In the genomic region with DNA sequence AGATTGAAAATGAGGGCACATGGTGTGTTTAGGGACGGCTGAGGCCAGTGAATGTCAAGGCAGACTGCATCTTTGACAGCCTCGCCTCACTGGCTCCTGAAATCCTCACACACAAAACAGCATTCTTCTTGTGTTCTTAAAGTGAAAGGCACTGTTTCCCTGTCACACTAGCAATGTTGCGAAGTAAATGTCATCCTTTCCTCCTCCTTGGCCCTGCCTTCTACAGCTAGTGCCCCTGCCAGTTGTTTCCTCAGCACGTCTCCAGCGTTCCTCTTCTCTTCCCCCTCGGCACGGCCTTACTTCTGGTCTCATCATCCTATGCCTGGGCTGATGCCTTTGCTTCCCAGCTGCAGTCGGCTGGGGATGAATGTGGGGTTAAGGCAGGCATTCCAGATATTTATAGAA, we compare ENCODE assay signal across 10 cellular contexts.
DNase-seq lines count a peak whose midpoint lies in the region; ATAC-seq and TF ChIP-seq lines count a peak whose summit lies in the region.
"Had no signal": no experiment of that assay in that cellular context is flagged by ENCODE, and none has a peak within 500 bp of the region (broad histone marks: within the 10 kb centered on the region; RNA-seq: fewer than 3 reads in every experiment).

No MANE protein-coding gene starts in this region.

- H3K9me3 ChIP-seq in AG04450 (ENCODE audit: control insufficient read depth, insufficient read depth, low read length), result no peaks in the 10 kb centered on the region
- no peaks in the 10 kb centered on the region for H3K9me3 ChIP-seq in adrenal gland (replicated peaks in 1 of 3)
- no peaks in the 10 kb centered on the region for H3K9me3 ChIP-seq in cardiac muscle cell (ENCODE audit: low read depth)
- no peaks in the 10 kb centered on the region for H3K9me3 ChIP-seq in parathyroid adenoma (ENCODE audit: control insufficient read depth, low read length)

- intact Hi-C loops in adrenal gland (cut with DNase I), result no loop called here

- no peak overlapping the region for H3K9ac ChIP-seq in parathyroid adenoma

- ATAC-seq in HG03460 (IDR thresholded peaks at IDR 0.05; ENCODE audit: unreplicated experiment) (no peak), GM18858 (IDR thresholded peaks at IDR 0.05; ENCODE audit: unreplicated experiment) (no peak)

- H3K27ac ChIP-seq in AG04450 (ENCODE audit: low read depth, low read length) (peak overlapping the region; percentile 4), adrenal gland (peak overlapping the region in 3 of 5 donors; percentile 43 to 65 (median 64)), cardiac muscle cell (peak overlapping the region; percentile 53), parathyroid adenoma (peak overlapping the region; percentile 69)

- peak overlapping the region; percentile 58 for H2AFZ ChIP-seq in parathyroid adenoma

- peak overlapping the region; percentile 5 for H3K4me2 ChIP-seq in parathyroid adenoma (ENCODE audit: low read length)

- POLR2A ChIA-PET in AG04450 (lab: Yijun Ruan, JAX), result interaction anchor here (0.9 kb wide), 1 partner anchor 16 kb away, joined by 3 read pairs; no protein-coding TSS in a partner anchor

- H3K4me3 ChIP-seq in AG04450 (ENCODE audit: low read depth, low read length) (peak overlapping the region; percentile 21), adrenal gland (no peak overlapping the region), cardiac muscle cell (no peak overlapping the region), parathyroid adenoma (ENCODE audit: low read depth, low read length) (no peak overlapping the region)

- CTCF ChIA-PET in AG04450 (lab: Charles Lee), result no interaction called here

- H3K27me3 ChIP-seq in AG04450 (ENCODE audit: control insufficient read depth, insufficient read depth, low read length) (no peaks in the 10 kb centered on the region), adrenal gland (no peaks in the 10 kb centered on the region), cardiac muscle cell (no peaks in the 10 kb centered on the region), parathyroid adenoma (ENCODE audit: control insufficient read depth, insufficient read depth, low read length) (no peaks in the 10 kb centered on the region)

- no peak for TF ChIP-seq POLR2A in adrenal gland (IDR thresholded peaks at IDR 0.05)

- DNase-seq in AG04450 (ENCODE audit: low read depth, low spot score) (no peak), adrenal gland (peak in 2 of 7 donors; percentile 12 to 16), cardiac muscle cell (ENCODE audit: low read depth in 1 of 2, low spot score in 1 of 2) (peak in 1 of 2 donors; percentile 64), mucosa of gallbladder (ENCODE audit: low spot score) (no peak), D341Med (ENCODE audit: low spot score) (no peak)
- DNase-seq: CD4-positive, CD25-positive, alpha-beta regulatory T cell; SIG-M5 had no signal

- TF ChIP-seq CTCF in AG04450 (IDR thresholded peaks at IDR 0.05; ENCODE audit: low read depth, low read length), result no peak
- no peak for TF ChIP-seq CTCF in adrenal gland (IDR thresholded peaks at IDR 0.05)
- TF ChIP-seq CTCF in cardiac muscle cell (IDR thresholded peaks at IDR 0.05; ENCODE audit: low read depth, low read length), result no peak
- TF ChIP-seq CTCF in parathyroid adenoma (IDR thresholded peaks at IDR 0.05), result no peak

- WGBS in adrenal gland, 4 donors, result 49 to 60% (median 55%) methylated on average over 8 of the region's 8 CpGs

- peaks cover 12 to 36% of the 10 kb centered on the region in 2 donors for H3K4me1 ChIP-seq in adrenal gland (replicated peaks in 1 of 2)
- H3K4me1 ChIP-seq in cardiac muscle cell (ENCODE audit: low read depth), result peaks cover 26% of the 10 kb centered on the region
- peaks cover 43% of the 10 kb centered on the region for H3K4me1 ChIP-seq in parathyroid adenoma

- peaks cover 22% of the 10 kb centered on the region for H3K79me2 ChIP-seq in parathyroid adenoma

- H3K36me3 ChIP-seq in adrenal gland (replicated peaks in 1 of 2) (no peaks in the 10 kb centered on the region), cardiac muscle cell (no peaks in the 10 kb centered on the region), parathyroid adenoma (ENCODE audit: control insufficient read depth, insufficient read depth, low read length) (no peaks in the 10 kb centered on the region)

Comparison
In these comparisons a context has a peak if more than half of its experiments do, and no peak if none do; other contexts are left out.
1. H3K27ac ChIP-seq: peak in every context shown above with its lines; median percentile 69 in parathyroid adenoma; 64 in adrenal gland; 53 in cardiac muscle cell; 4 in AG04450.